ENCODE assay signal across 39 cellular contexts in the genomic region with DNA sequence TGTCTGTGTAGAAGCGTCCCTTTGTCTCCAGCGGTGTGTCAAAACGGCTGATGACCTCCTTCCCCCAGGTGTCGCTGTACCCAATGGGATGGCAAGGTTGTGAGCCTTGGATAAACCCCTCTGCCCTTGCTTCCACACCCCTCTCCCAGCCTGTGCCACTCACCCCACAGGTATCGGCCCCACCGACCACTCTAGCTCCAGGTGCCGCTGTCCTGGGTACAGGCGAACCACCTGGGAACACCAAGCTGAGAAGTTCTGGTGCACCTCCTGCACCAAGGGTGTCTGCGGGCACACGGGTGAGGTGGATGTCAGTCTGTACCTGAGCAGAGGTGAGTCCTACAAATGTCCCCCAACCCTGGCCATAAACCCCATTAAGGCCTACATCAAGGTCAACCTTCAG. TPM values are rescaled to one million over a fixed set of nuclear protein-coding genes. Genes with fewer than 3 reads are reported as not detected.
"Had no signal": no experiment of that assay in that cellular context is flagged by ENCODE, and none has a peak within 500 bp of the region (broad histone marks: within the 10 kb centered on the region; RNA-seq: fewer than 3 reads in every experiment).

No MANE protein-coding gene starts in this region.

- ATAC-seq: foreskin keratinocyte; gastroesophageal sphincter; heart right ventricle; left colon; naive thymus-derived CD4-positive, alpha-beta T cell; psoas muscle; right cardiac atrium had no signal

- H3K4me3 Mint-ChIP-seq: dendritic cell treated with granulocyte-macrophage colony-stimulating factor and Interleukin-4, amounts not matched to agents 40 ng/mL and 50 ng/mL, for 4 days; endodermal cell; naive thymus-derived CD4-positive, alpha-beta T cell; nephron; neural progenitor cell; type B pancreatic cell had no signal

- H3K27me3 Mint-ChIP-seq: dendritic cell treated with granulocyte-macrophage colony-stimulating factor and Interleukin-4, amounts not matched to agents 40 ng/mL and 50 ng/mL, for 4 days; naive thymus-derived CD4-positive, alpha-beta T cell; type B pancreatic cell had no signal

- H2AFZ ChIP-seq: neural progenitor cell had no signal

- H3K9me3 ChIP-seq: colonic mucosa, esophagus muscularis mucosa, gastroesophageal sphincter, heart right ventricle, left ventricle myocardium inferior, ovary, psoas muscle, sigmoid colon, spleen, stomach, thyroid gland had no signal

- H3K4me1 ChIP-seq: foreskin keratinocyte, neural progenitor cell had no signal

- H3K4me2 ChIP-seq: neural progenitor cell had no signal

- H3K4me1 Mint-ChIP-seq: endodermal cell, nephron, neural progenitor cell had no signal

- H3K27ac Mint-ChIP-seq: dendritic cell treated with granulocyte-macrophage colony-stimulating factor and Interleukin-4, amounts not matched to agents 40 ng/mL and 50 ng/mL, for 4 days; endodermal cell; naive thymus-derived CD4-positive, alpha-beta T cell; nephron; neural progenitor cell; type B pancreatic cell had no signal

- H3K9ac ChIP-seq: neural progenitor cell had no signal

- H3K36me3 ChIP-seq: colonic mucosa, neural progenitor cell, ovary had no signal

- H3K4me3 ChIP-seq: colonic mucosa, esophagus muscularis mucosa, gastroesophageal sphincter, heart right ventricle, left ventricle myocardium inferior, neural progenitor cell, ovary, psoas muscle, sigmoid colon, spleen, stomach, thyroid gland had no signal

- H3K9me3 Mint-ChIP-seq: dendritic cell treated with granulocyte-macrophage colony-stimulating factor and Interleukin-4, amounts not matched to agents 40 ng/mL and 50 ng/mL, for 4 days; naive thymus-derived CD4-positive, alpha-beta T cell; nephron; type B pancreatic cell had no signal

- FAIRE-seq: islet of Langerhans had no signal

- H3K27ac ChIP-seq: colonic mucosa, epithelial cell of prostate, esophagus muscularis mucosa, foreskin keratinocyte, gastroesophageal sphincter, heart right ventricle, left ventricle myocardium inferior, neural progenitor cell, ovary, psoas muscle, sigmoid colon, spleen, stomach, thyroid gland had no signal

- H3K27me3 ChIP-seq: colonic mucosa, esophagus muscularis mucosa, foreskin keratinocyte, gastroesophageal sphincter, heart right ventricle, neural progenitor cell, ovary, sigmoid colon, spleen, stomach, thyroid gland had no signal

- DNase-seq: colonic mucosa; effector CD8-positive, alpha-beta T cell; endodermal cell; foreskin keratinocyte; glutamatergic neuron; heart right ventricle; hippocampal formation; kidney glomerular epithelial cell; left colon; left ventricle myocardium inferior; mesendoderm; midbrain; naive thymus-derived CD4-positive, alpha-beta T cell; nucleus accumbens; ovary; psoas muscle; right cardiac atrium; sigmoid colon; spleen; stimulated activated naive CD4-positive, alpha-beta T cell treated with Interleukin-2 at 50 U/mL for 16 hours; stomach; thyroid gland had no signal

RNA-seq across cellular contexts. Expression of gene GNG14, which starts 37.9 kb away (rescaled TPM):
- total RNA-seq: chondrocyte; colonic mucosa; endodermal cell; esophagus muscularis mucosa; fibroblast of lung; foreskin keratinocyte; gastroesophageal sphincter; heart right ventricle; left colon; left ventricle myocardium inferior; lung microvascular endothelial cell; mucosa of gallbladder; naive thymus-derived CD4-positive, alpha-beta T cell; ovary; psoas muscle; renal cortical epithelial cell; right cardiac atrium; sigmoid colon; skeletal muscle tissue; spleen; stomach; subcutaneous adipose tissue; temporal lobe; thyroid gland; urinary bladder had no signal
- polyA plus RNA-seq: fibroblast of lung; foreskin keratinocyte; heart right ventricle; naive thymus-derived CD4-positive, alpha-beta T cell; ovary; psoas muscle; right cardiac atrium; sigmoid colon; spleen; stomach; urinary bladder had no signal
